2 cellular contexts compared by ENCODE assay signal in the genomic region with DNA sequence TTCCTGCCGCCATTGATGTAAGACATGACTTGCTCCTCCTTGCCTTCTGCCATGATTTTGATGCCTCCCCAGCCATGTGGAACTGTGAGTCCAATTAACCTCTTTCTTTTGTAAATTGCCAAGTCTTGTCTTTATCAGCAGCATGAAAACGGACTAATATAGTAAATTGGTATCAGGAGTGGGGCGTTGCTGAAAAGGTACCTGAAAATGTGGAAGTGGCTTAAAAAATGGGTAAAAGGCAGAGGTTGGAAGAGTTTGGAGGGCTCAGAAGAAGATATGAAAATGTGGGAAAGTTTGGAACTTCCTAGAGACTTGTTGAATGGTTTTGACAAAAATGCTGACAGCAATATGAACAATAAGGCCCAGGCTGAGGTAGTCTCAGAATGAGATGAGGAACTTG.
TF ChIP-seq lines count a peak whose summit lies in the region.

No MANE protein-coding gene starts in this region.

TF ChIP-seq in A549, 52 proteins besides CTCF, POLR2A, EP300 and RAD21 (continued from another document):
- TF ChIP-seq, protein P1, sequence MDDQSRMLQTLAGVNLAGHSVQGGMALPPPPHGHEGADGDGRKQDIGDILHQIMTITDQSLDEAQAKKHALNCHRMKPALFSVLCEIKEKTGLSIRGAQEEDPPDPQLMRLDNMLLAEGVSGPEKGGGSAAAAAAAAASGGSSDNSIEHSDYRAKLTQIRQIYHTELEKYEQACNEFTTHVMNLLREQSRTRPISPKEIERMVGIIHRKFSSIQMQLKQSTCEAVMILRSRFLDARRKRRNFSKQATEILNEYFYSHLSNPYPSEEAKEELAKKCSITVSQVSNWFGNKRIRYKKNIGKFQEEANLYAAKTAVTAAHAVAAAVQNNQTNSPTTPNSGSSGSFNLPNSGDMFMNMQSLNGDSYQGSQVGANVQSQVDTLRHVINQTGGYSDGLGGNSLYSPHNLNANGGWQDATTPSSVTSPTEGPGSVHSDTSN (IDR thresholded peaks at IDR 0.05): no peak
- TF ChIP-seq KDM1A (IDR thresholded peaks at IDR 0.05; ENCODE audit: low read depth): 0 out of 2 replicates have a peak, but pooled peaks have one; percentile 40
- TF ChIP-seq, protein P2, sequence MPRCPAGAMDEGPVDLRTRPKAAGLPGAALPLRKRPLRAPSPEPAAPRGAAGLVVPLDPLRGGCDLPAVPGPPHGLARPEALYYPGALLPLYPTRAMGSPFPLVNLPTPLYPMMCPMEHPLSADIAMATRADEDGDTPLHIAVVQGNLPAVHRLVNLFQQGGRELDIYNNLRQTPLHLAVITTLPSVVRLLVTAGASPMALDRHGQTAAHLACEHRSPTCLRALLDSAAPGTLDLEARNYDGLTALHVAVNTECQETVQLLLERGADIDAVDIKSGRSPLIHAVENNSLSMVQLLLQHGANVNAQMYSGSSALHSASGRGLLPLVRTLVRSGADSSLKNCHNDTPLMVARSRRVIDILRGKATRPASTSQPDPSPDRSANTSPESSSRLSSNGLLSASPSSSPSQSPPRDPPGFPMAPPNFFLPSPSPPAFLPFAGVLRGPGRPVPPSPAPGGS (IDR thresholded peaks at IDR 0.05): no peak

TF ChIP-seq in K562, 482 proteins besides CTCF, POLR2A, EP300 and RAD21 (continued from another document):
- TF ChIP-seq, protein P3, sequence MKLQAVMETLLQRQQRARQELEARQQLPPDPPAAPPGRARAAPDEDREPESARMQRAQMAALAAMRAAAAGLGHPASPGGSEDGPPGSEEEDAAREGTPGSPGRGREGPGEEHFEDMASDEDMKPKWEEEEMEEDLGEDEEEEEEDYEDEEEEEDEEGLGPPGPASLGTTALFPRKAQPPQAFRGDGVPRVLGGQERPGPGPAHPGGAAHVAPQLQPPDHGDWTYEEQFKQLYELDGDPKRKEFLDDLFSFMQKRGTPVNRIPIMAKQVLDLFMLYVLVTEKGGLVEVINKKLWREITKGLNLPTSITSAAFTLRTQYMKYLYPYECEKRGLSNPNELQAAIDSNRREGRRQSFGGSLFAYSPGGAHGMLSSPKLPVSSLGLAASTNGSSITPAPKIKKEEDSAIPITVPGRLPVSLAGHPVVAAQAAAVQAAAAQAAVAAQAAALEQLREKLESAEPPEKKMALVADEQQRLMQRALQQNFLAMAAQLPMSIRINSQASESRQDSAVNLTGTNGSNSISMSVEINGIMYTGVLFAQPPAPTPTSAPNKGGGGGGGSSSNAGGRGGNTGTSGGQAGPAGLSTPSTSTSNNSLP (IDR thresholded peaks at IDR 0.05; ENCODE audit: borderline replicate concordance, low read depth, low read length): no peak
- TF ChIP-seq RBBP5 (IDR thresholded peaks at IDR 0.05; ENCODE audit: borderline replicate concordance, insufficient read depth, low read length, poor library complexity, severe bottlenecking): no peak
- peak in 1 of 2 experiments; percentile 78; a peak in 1 of 3 replicates for TF ChIP-seq CBX3 (IDR thresholded peaks at IDR 0.05; ENCODE audit: borderline replicate concordance in 1 of 2, low read length in 2 of 2)
- TF ChIP-seq, protein P4, sequence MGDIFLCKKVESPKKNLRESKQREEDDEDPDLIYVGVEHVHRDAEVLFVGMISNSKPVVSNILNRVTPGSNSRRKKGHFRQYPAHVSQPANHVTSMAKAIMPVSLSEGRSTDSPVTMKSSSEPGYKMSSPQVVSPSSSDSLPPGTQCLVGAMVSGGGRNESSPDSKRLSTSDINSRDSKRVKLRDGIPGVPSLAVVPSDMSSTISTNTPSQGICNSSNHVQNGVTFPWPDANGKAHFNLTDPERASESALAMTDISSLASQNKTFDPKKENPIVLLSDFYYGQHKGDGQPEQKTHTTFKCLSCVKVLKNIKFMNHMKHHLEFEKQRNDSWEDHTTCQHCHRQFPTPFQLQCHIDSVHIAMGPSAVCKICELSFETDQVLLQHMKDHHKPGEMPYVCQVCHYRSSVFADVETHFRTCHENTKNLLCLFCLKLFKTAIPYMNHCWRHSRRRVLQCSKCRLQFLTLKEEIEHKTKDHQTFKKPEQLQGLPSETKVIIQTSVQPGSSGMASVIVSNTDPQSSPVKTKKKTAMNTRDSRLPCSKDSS (IDR thresholded peaks at IDR 0.05; ENCODE audit: low read depth, partially characterized antibody): peak; percentile 60
- no peak for TF ChIP-seq ZNF75A (CRISPR knock-in tag; IDR thresholded peaks at IDR 0.05)
- no peak for TF ChIP-seq TGIF2 (CRISPR knock-in tag; IDR thresholded peaks at IDR 0.05)
- peak; percentile 81; the same call in 1 of the 2 replicates for TF ChIP-seq TRIM28 (IDR thresholded peaks at IDR 0.05)
- peak; percentile 73 for TF ChIP-seq ZNF507 (tag; conservative IDR thresholded peaks at IDR 0.05)
- TF ChIP-seq CBX5 (IDR thresholded peaks at IDR 0.05; ENCODE audit: borderline replicate concordance, low read depth): no peak
- peak; percentile 99 for TF ChIP-seq ZNF707 (CRISPR knock-in tag; conservative IDR thresholded peaks at IDR 0.05)
- no peak for TF ChIP-seq PHF21A (IDR thresholded peaks at IDR 0.05; ENCODE audit: borderline replicate concordance, low read depth)
TF ChIP-seq in K562: peak in this region for 6.
